ENCODE assay signal across 14 cellular contexts in genomic region chr7:131691454-131692130, GRCh38.
A peak's percentile ranks its signal among the peaks of the same experiment; 100 is the strongest.
DNase-seq lines count a peak whose midpoint lies in the region; ATAC-seq, FAIRE-seq and TF ChIP-seq lines count a peak whose summit lies in the region.
"Had no signal": no experiment of that assay in that cellular context is flagged by ENCODE, and none has a peak within 500 bp of the region (broad histone marks: within the 10 kb centered on the region; RNA-seq: fewer than 3 reads in every experiment).

No MANE protein-coding gene starts in this region.

- POLR2A ChIA-PET in K562 (lab: Yijun Ruan, JAX), result interaction anchor here (0.5 to 0.6 kb wide), 2 partner anchors 197 to 221 kb away, joined by 3 to 5 read pairs; no protein-coding TSS in a partner anchor

- TF ChIP-seq CTCF in MM.1S (IDR thresholded peaks at IDR 0.05; ENCODE audit: low read length) (no peak), K562 (IDR thresholded peaks at IDR 0.05 in 2 of 3, conservative IDR thresholded peaks at IDR 0.05 in 1 of 3; ENCODE audit: insufficient read depth in 2 of 3, low read depth in 1 of 3, low read length in 3 of 3) (no peak)

- intact Hi-C loops in K562 (cut with micrococcal nuclease), result loop anchor here (1.0 to 10.0 kb wide), 3 partner anchors 167 to 633 kb away; no protein-coding TSS in a partner anchor
- intact Hi-C loops in sciatic nerve (cut with DNase I), result no loop called here

- ATAC-seq in K562 (peak; percentile 18), sciatic nerve (no peak)
- ATAC-seq: T-cell had no signal

- H3K79me2 ChIP-seq in MM.1S (ENCODE audit: low read length), result no peaks in the 10 kb centered on the region
- H3K79me2 ChIP-seq in K562 (ENCODE audit: control insufficient read depth, insufficient read depth, low read length), result no peaks in the 10 kb centered on the region

- H3K4me3 ChIP-seq in MM.1S (ENCODE audit: low read length) (no peak overlapping the region), K562 (no peak overlapping the region), skeletal muscle satellite cell (ENCODE audit: low read length) (no peak overlapping the region)
- H3K4me3 ChIP-seq: gastrocnemius medialis, MG63 had no signal

- H3K9me3 ChIP-seq in MM.1S (replicated peaks; ENCODE audit: insufficient read depth, low read length), result no peaks in the 10 kb centered on the region
- H3K9me3 ChIP-seq in K562 (replicated peaks; ENCODE audit: control insufficient read depth, insufficient read depth, low read depth, low read length), result no peaks in the 10 kb centered on the region
- H3K9me3 ChIP-seq in skeletal muscle satellite cell (replicated peaks; ENCODE audit: low read length), result no peaks in the 10 kb centered on the region
- H3K9me3 ChIP-seq: gastrocnemius medialis, MG63 had no signal

- no peak for TF ChIP-seq EP300 in K562 (IDR thresholded peaks at IDR 0.05; ENCODE audit: low read length)

- no peak for FAIRE-seq in K562 (lab: Jason Lieb, UNC)
- FAIRE-seq: GM19239, kidney had no signal

- H3K9me1 ChIP-seq in K562 (ENCODE audit: control insufficient read depth, insufficient read depth, low read length), result no peaks in the 10 kb centered on the region

- no peaks in the 10 kb centered on the region for H3K4me1 ChIP-seq in MM.1S (ENCODE audit: low read length)
- peaks cover 0 to 8% of the 10 kb centered on the region in 2 experiments; a peak in 2 of 5 replicates for H3K4me1 ChIP-seq in K562 (replicated peaks in 1 of 2; ENCODE audit: control insufficient read depth in 2 of 2, insufficient read depth in 2 of 2, low read length in 2 of 2)
- H3K4me1 ChIP-seq in skeletal muscle satellite cell (ENCODE audit: control insufficient read depth, insufficient read depth, low read length), result no peaks in the 10 kb centered on the region
- H3K4me1 ChIP-seq: gastrocnemius medialis had no signal

- no peaks in the 10 kb centered on the region for H3K36me3 ChIP-seq in MM.1S (replicated peaks; ENCODE audit: insufficient read depth, low read length)
- H3K36me3 ChIP-seq in K562 (ENCODE audit: control insufficient read depth, insufficient read depth, low read length), result no peaks in the 10 kb centered on the region
- no peaks in the 10 kb centered on the region for H3K36me3 ChIP-seq in skeletal muscle satellite cell (ENCODE audit: insufficient read depth, low read length)
- H3K36me3 ChIP-seq: gastrocnemius medialis, MG63 had no signal

- H3K27ac ChIP-seq in MM.1S (ENCODE audit: low read length) (no peak overlapping the region), K562 (ENCODE audit: extremely low read depth, low read depth, low read length) (no peak overlapping the region)
- H3K27ac ChIP-seq: gastrocnemius medialis had no signal

- BruUV-seq in K562 (replicated peaks; lab: Mats Ljungman, UMichigan), result no TSS peak

- H4K20me1 ChIP-seq in MM.1S (ENCODE audit: insufficient read depth, low read length) (0 out of 2 replicates have a peak, but pooled peaks cover 5% of the 10 kb centered on the region), K562 (replicated peaks; ENCODE audit: control insufficient read depth, insufficient read depth, low read length) (peaks cover 27% of the 10 kb centered on the region)

- H3K4me2 ChIP-seq in MM.1S (ENCODE audit: low read depth, low read length) (0 out of 2 replicates have a peak overlapping the region, but pooled peaks have one; percentile 20), K562 (ENCODE audit: insufficient read depth, low read length) (no peak overlapping the region), skeletal muscle satellite cell (ENCODE audit: low read length) (peak overlapping the region; percentile 54)

- H2AFZ ChIP-seq in MM.1S (ENCODE audit: low read length) (no peak overlapping the region), K562 (ENCODE audit: low read depth, low read length) (no peak overlapping the region)

- DNase-seq in NCI-H2227 (lab: John Stamatoyannopoulos, UW; ENCODE audit: unreplicated experiment) (peak; percentile 43), NCI-H2227 treated with DMSO at 0.1 percent for 48 hours (lab: John Stamatoyannopoulos, UW) (no peak), MM.1S (no peak), K562 (ENCODE audit: extremely low read depth in 1 of 4, low spot score in 3 of 4) (no peak), cerebellar cortex (ENCODE audit: low spot score) (no peak), HuH-7.5 (ENCODE audit: low spot score) (no peak), sciatic nerve (ENCODE audit: low spot score) (no peak)
- DNase-seq: effector memory CD4-positive, alpha-beta T cell had no signal

- no peak for TF ChIP-seq POLR2A in K562 (conservative IDR thresholded peaks at IDR 0.05)

- in situ Hi-C loops in K562 (cut with MboI), result loop anchor here (10.0 kb wide), 1 partner anchor 883 kb away; the partner anchor contains the start of gene PLXNA4

- peaks cover 42% of the 10 kb centered on the region for H3K27me3 ChIP-seq in MM.1S (replicated peaks; ENCODE audit: insufficient read depth, low read length)
- peaks cover 20 to 64% of the 10 kb centered on the region in 2 experiments for H3K27me3 ChIP-seq in K562 (ENCODE audit: control insufficient read depth in 2 of 2, insufficient read depth in 2 of 2, low read length in 2 of 2)
- peaks cover 50% of the 10 kb centered on the region for H3K27me3 ChIP-seq in skeletal muscle satellite cell (ENCODE audit: control insufficient read depth, insufficient read depth, low read length)
- H3K27me3 ChIP-seq: MG63 had no signal

- H3K9ac ChIP-seq in MM.1S (ENCODE audit: low read length), result no peak overlapping the region
- no peak overlapping the region for H3K9ac ChIP-seq in K562 (ENCODE audit: insufficient read depth in 1 of 2, low read depth in 2 of 2, low read length in 2 of 2)
- H3K9ac ChIP-seq in skeletal muscle satellite cell (ENCODE audit: low read depth, low read length), result no peak overlapping the region

- CTCF ChIA-PET in K562 (lab: Yijun Ruan, JAX; ENCODE audit: low intra/inter-chr PET ratio), result interaction anchor here (0.8 kb wide), 1 partner anchor 794 kb away, joined by 3 read pairs; no protein-coding TSS in a partner anchor

- H3K9me2 ChIP-seq in MM.1S (replicated peaks; ENCODE audit: insufficient read depth, low read length), result no peaks in the 10 kb centered on the region

- H3F3A ChIP-seq in MM.1S (ENCODE audit: insufficient read depth, low read length), result no peaks in the 10 kb centered on the region

- no peak for TF ChIP-seq RAD21 in K562 (CRISPR knock-in tag; conservative IDR thresholded peaks at IDR 0.05 in 1 of 2, IDR thresholded peaks at IDR 0.05 in 1 of 2)

- WGBS in K562 (ENCODE audit: insufficient coverage, low coverage, missing lambda C conversion rate), result 10% methylated on average over 12 of the region's 12 CpGs

TF ChIP-seq in K562, 482 proteins besides CTCF, POLR2A, EP300 and RAD21:
- TF ChIP-seq DLX4 (CRISPR knock-in tag; IDR thresholded peaks at IDR 0.05), result no peak
- no peak for TF ChIP-seq NEUROD1 (IDR thresholded peaks at IDR 0.05; ENCODE audit: borderline replicate concordance, low read depth, low read length, partially characterized antibody)
- TF ChIP-seq ZNF174 (CRISPR knock-in tag; IDR thresholded peaks at IDR 0.05), result no peak
- TF ChIP-seq ZNF511 (CRISPR knock-in tag; IDR thresholded peaks at IDR 0.05), result no peak
- TF ChIP-seq REST (CRISPR knock-in tag; IDR thresholded peaks at IDR 0.05; ENCODE audit: low read depth), result 0 out of 2 replicates have a peak, but pooled peaks have one; percentile 43
- no peak for TF ChIP-seq MED1 (CRISPR knock-in tag; IDR thresholded peaks at IDR 0.05; ENCODE audit: borderline replicate concordance)
- TF ChIP-seq STAG1 (CRISPR knock-in tag; IDR thresholded peaks at IDR 0.05; ENCODE audit: borderline replicate concordance), result 0 out of 2 replicates have a peak, but pooled peaks have one; percentile 7
- no peak for TF ChIP-seq SMARCA4 (IDR thresholded peaks at IDR 0.05)
